Comparison of ENCODE assay signal across 8 cellular contexts in genomic region chr3:4533489-4534443, GRCh38. TPM values are rescaled to one million over a fixed set of nuclear protein-coding genes. Genes with fewer than 3 reads are reported as not detected.
DNase-seq lines count a peak whose midpoint lies in the region; ATAC-seq and TF ChIP-seq lines count a peak whose summit lies in the region.

No MANE protein-coding gene starts in this region.

- no peak overlapping the region for H3K27ac ChIP-seq in Panc1 (ENCODE audit: low read length)

- POLR2A ChIA-PET in Panc1 (lab: Charles Lee), result no interaction called here

- DNase-seq in GDM1 (lab: John Stamatoyannopoulos, UW) (peak; percentile 93), Panc1 (ENCODE audit: low read depth, low spot score) (no peak), foreskin melanocyte (peak; percentile 11), osteocyte (ENCODE audit: extremely low spot score, unreplicated experiment) (no peak), SK-N-DZ (ENCODE audit: low spot score) (no peak)
- no peak for DNase-seq in stimulated activated CD4-positive, alpha-beta T cell treated with anti-CD3 and anti-CD28 coated beads, Interleukin-2, amount 100 ng/mL, for 48 hours

- in situ Hi-C loops in Panc1 (cut with HindIII; ENCODE audit: low pct_unique_long_range_greater_than_20kb, low sequenced_read_pairs), result no loop called here

- H3K27ac Mint-ChIP-seq in osteocyte (ENCODE audit: unreplicated experiment), result peak overlapping the region; percentile 89

- H3K36me3 Mint-ChIP-seq in osteocyte (ENCODE audit: unreplicated experiment), result peaks cover 3% of the 10 kb centered on the region

- H3K9me3 ChIP-seq in Panc1 (ENCODE audit: control insufficient read depth, insufficient read depth, low read depth, low read length), result no peaks in the 10 kb centered on the region

- TF ChIP-seq CTCF in Panc1 (IDR thresholded peaks at IDR 0.05), result peak; percentile 26; the same call in 1 of the 2 replicates
- peak; percentile 28 for TF ChIP-seq CTCF in osteocyte (IDR thresholded peaks at IDR 0.05)

- H3K4me3 ChIP-seq in Panc1 (ENCODE audit: low read depth in 2 of 2, low read length in 2 of 2), result no peak overlapping the region

- no peaks in the 10 kb centered on the region for H3K36me3 ChIP-seq in Panc1 (ENCODE audit: control insufficient read depth, insufficient read depth, low read length)

- H3K27me3 Mint-ChIP-seq in osteocyte (ENCODE audit: unreplicated experiment), result no peaks in the 10 kb centered on the region

- no peaks in the 10 kb centered on the region for H3K27me3 ChIP-seq in Panc1 (ENCODE audit: control insufficient read depth, insufficient read depth, low read length)

- H3K9me3 Mint-ChIP-seq in osteocyte (ENCODE audit: unreplicated experiment), result peaks cover 4% of the 10 kb centered on the region

- intact Hi-C loops in Panc1 (cut with micrococcal nuclease; ENCODE audit: unreplicated experiment), result no loop called here

- BruUV-seq in Panc1 (replicated peaks; lab: Mats Ljungman, UMichigan), result no TSS peak

- no peaks in the 10 kb centered on the region for H3K4me1 ChIP-seq in Panc1 (ENCODE audit: control insufficient read depth, insufficient read depth, low read length)

- no peak overlapping the region for H3K4me3 Mint-ChIP-seq in osteocyte (ENCODE audit: unreplicated experiment)

- CTCF ChIA-PET in Panc1 (lab: Charles Lee), result no interaction called here

- H3K4me1 Mint-ChIP-seq in osteocyte (ENCODE audit: unreplicated experiment), result peaks cover 58% of the 10 kb centered on the region

- ATAC-seq in Panc1, result no peak
- ATAC-seq in GM19351 (IDR thresholded peaks at IDR 0.05; ENCODE audit: unreplicated experiment), result no peak
- ATAC-seq in HG03457 (IDR thresholded peaks at IDR 0.05; ENCODE audit: unreplicated experiment), result no peak

RNA-seq across cellular contexts. Expression of gene ITPR1, which starts 40.6 kb away (rescaled TPM):
- total RNA-seq in Panc1 (2021; ENCODE audit: unreplicated experiment) (8.7 TPM), osteocyte (26.3 and 34.3 TPM in 2 replicates)
- 6.5 TPM for polyA plus RNA-seq in Panc1 (2012; ENCODE audit: insufficient read length)
- 12.7 and 22.0 TPM in 2 replicates for polyA plus RNA-seq in SK-N-DZ (2014; cell fraction: cytosol; rRNA removed)
- polyA plus RNA-seq in SK-N-DZ (2014; cell fraction: nucleus; rRNA removed), result 34.3 and 39.4 TPM in 2 replicates

Comparison
In these comparisons a context has a peak if more than half of its experiments do, and no peak if none do; other contexts are left out.
1. DNase-seq: peak in GDM1 (single experiment) and foreskin melanocyte (single experiment); none in Panc1 (single experiment), osteocyte (single experiment), stimulated activated CD4-positive, alpha-beta T cell treated with anti-CD3 and anti-CD28 coated beads, Interleukin-2, amount 100 ng/mL, for 48 hours (0 of 2) and SK-N-DZ (single experiment).